Comparison of ENCODE assay signal across 8 cellular contexts in genomic region chr11:73982990-73983763, GRCh38. TPM values are rescaled to one million over a fixed set of nuclear protein-coding genes. Genes with fewer than 3 reads are reported as not detected.
DNase-seq lines count a peak whose midpoint lies in the region; ATAC-seq and TF ChIP-seq lines count a peak whose summit lies in the region.

No MANE protein-coding gene starts in this region.

- POLR2A ChIA-PET in activated B cell treated with CpG ODN at 0.5 μM for 24 hours (lab: Charles Lee) = interaction anchor here (0.7 to 16.3 kb wide), 17 partner anchors 9 to 188 kb away, joined by 3 to 425 read pairs (median 7); partner anchors contain the start of genes C2CD3 and PPME1

- DNase-seq in AG08396 (ENCODE audit: low spot score) = peak; percentile 98
- peak; percentile 93 for DNase-seq in NCI-H2227 treated with DMSO at 0.1 percent for 48 hours (lab: John Stamatoyannopoulos, UW)
- peak; percentile 86 for DNase-seq in activated B cell treated with CpG ODN at 0.5 μM for 24 hours
- DNase-seq in central memory CD4-positive, alpha-beta T cell = peak; percentile 92
- DNase-seq in islet precursor cell = peak; percentile 96
- DNase-seq in stimulated activated CD4-positive, alpha-beta T cell treated with anti-CD3 and anti-CD28 coated beads, Interleukin-12 subunit alpha, Interleukin-12 subunit beta, amount 100 ng/mL, for 24 hours (ENCODE audit: low read depth in 2 of 2) = peak; percentile 83 to 92

- peaks cover 47% of the 10 kb centered on the region for H3K36me3 Mint-ChIP-seq in activated B cell treated with CpG ODN at 0.5 μM for 24 hours (ENCODE audit: low read depth)

- peak overlapping the region; percentile 99 for H3K4me3 Mint-ChIP-seq in activated B cell treated with CpG ODN at 0.5 μM for 24 hours

- peak overlapping the region; percentile 100 for H3K27ac Mint-ChIP-seq in activated B cell treated with CpG ODN at 0.5 μM for 24 hours

- no peaks in the 10 kb centered on the region for H3K27me3 Mint-ChIP-seq in activated B cell treated with CpG ODN at 0.5 μM for 24 hours

- peak; percentile 71 for ATAC-seq in HG03159 (IDR thresholded peaks at IDR 0.05; ENCODE audit: unreplicated experiment)
- peak; percentile 68 for ATAC-seq in activated B cell treated with CpG ODN at 0.5 μM for 24 hours (ENCODE audit: low read depth)

- intact Hi-C loops in activated B cell treated with CpG ODN at 0.5 μM for 24 hours (cut with micrococcal nuclease) = loop anchor here (1.0 to 5.0 kb wide), 7 partner anchors 8 to 1901 kb away; partner anchors contain the start of genes LRRC51, NUMA1, POLD3 and RELT

- no peaks in the 10 kb centered on the region for H3K9me3 Mint-ChIP-seq in activated B cell treated with CpG ODN at 0.5 μM for 24 hours

- in situ Hi-C loops in GM18951 (cut with MboI; ENCODE audit: low sequenced_read_pairs, unreplicated experiment) = no loop called here

- H3K4me1 Mint-ChIP-seq in activated B cell treated with CpG ODN at 0.5 μM for 24 hours = peaks cover 65% of the 10 kb centered on the region

- TF ChIP-seq CTCF in activated B cell treated with CpG ODN at 0.5 μM for 24 hours (IDR thresholded peaks at IDR 0.05) = no peak

- TF ChIP-seq POLR2A in GM18951 (IDR thresholded peaks at IDR 0.05; ENCODE audit: extremely low read depth, insufficient read depth, insufficient read length) = peak; percentile 66

- CTCF ChIA-PET in activated B cell treated with CpG ODN at 0.5 μM for 24 hours (lab: Charles Lee) = interaction anchor here (1.1 to 1.4 kb wide), 2 partner anchors 11 kb away, joined by 3 read pairs; no protein-coding TSS in a partner anchor

RNA-seq across cellular contexts. Expression of gene UCP2, which starts 0.5 kb away (rescaled TPM):
- 424 and 458 TPM in 2 replicates for total RNA-seq in activated B cell treated with CpG ODN at 0.5 μM for 24 hours

RNA-seq across cellular contexts. Expression of gene UCP3, which starts 25.7 kb away (rescaled TPM):
- total RNA-seq in activated B cell treated with CpG ODN at 0.5 μM for 24 hours = 4.4 and 5.7 TPM in 2 replicates

RNA-seq across cellular contexts. Expression of gene DNAJB13, which starts 32.4 kb away (rescaled TPM):
- total RNA-seq in activated B cell treated with CpG ODN at 0.5 μM for 24 hours = not detected in 2 replicates

Comparison
In these comparisons a context has a peak if more than half of its experiments do, and no peak if none do; other contexts are left out.
1. Peak in every context shown above with its lines: DNase-seq and ATAC-seq.